Comparison of ENCODE assay signal across 8 cellular contexts in genomic region chr12:130775953-130776856, GRCh38.
DNase-seq lines count a peak whose midpoint lies in the region; ATAC-seq, FAIRE-seq and TF ChIP-seq lines count a peak whose summit lies in the region.

No MANE protein-coding gene starts in this region.

- peak overlapping the region; percentile 74 for H3K27ac ChIP-seq in Panc1 (ENCODE audit: low read length)
- H3K27ac ChIP-seq in cardiac muscle cell: no peak overlapping the region
- no peak overlapping the region for H3K27ac ChIP-seq in pancreas
- H3K27ac ChIP-seq in tibial artery: no peak overlapping the region

- peak overlapping the region; percentile 79 for H3K4me3 Mint-ChIP-seq in activated naive CD8-positive, alpha-beta T cell

- peak overlapping the region; percentile 22 to 58 for H3K4me3 ChIP-seq in Panc1 (ENCODE audit: low read depth in 2 of 2, low read length in 2 of 2)
- H3K4me3 ChIP-seq in cardiac muscle cell: no peak overlapping the region
- peak overlapping the region in 1 of 4 donors; percentile 26 for H3K4me3 ChIP-seq in pancreas
- peak overlapping the region; percentile 26 to 35 for H3K4me3 ChIP-seq in tibial artery

- intact Hi-C loops in Right ventricle myocardium inferior (cut with DNase I): no loop called here
- intact Hi-C loops in cardiac septum (cut with DNase I): no loop called here
- intact Hi-C loops in Panc1 (cut with micrococcal nuclease; ENCODE audit: unreplicated experiment): no loop called here
- intact Hi-C loops in pancreas (cut with DNase I): no loop called here
- intact Hi-C loops in tibial artery (cut with DNase I; ENCODE audit: low total_unique reads): no loop called here

- H3K36me3 Mint-ChIP-seq in activated naive CD8-positive, alpha-beta T cell: no peaks in the 10 kb centered on the region

- no TSS peak for BruUV-seq in Panc1 (replicated peaks; lab: Mats Ljungman, UMichigan)

- H3K36me3 ChIP-seq in Panc1 (ENCODE audit: control insufficient read depth, insufficient read depth, low read length) (no peaks in the 10 kb centered on the region), cardiac muscle cell (no peaks in the 10 kb centered on the region), pancreas (no peaks in the 10 kb centered on the region), tibial artery (peaks cover 0 to 10% (median 6%) of the 10 kb centered on the region in 3 donors)

- POLR2A ChIA-PET in Panc1 (lab: Charles Lee): no interaction called here

- CTCF ChIA-PET in Panc1 (lab: Charles Lee): no interaction called here

- H3K27me3 ChIP-seq in Panc1 (ENCODE audit: control insufficient read depth, insufficient read depth, low read length) (no peaks in the 10 kb centered on the region), cardiac muscle cell (peaks cover 13% of the 10 kb centered on the region), pancreas (no peaks in the 10 kb centered on the region), tibial artery (no peaks in the 10 kb centered on the region)

- H3K9me3 ChIP-seq in Panc1 (ENCODE audit: control insufficient read depth, insufficient read depth, low read depth, low read length) (no peaks in the 10 kb centered on the region), cardiac muscle cell (ENCODE audit: low read depth) (no peaks in the 10 kb centered on the region), pancreas (no peaks in the 10 kb centered on the region), tibial artery (no peaks in the 10 kb centered on the region)

- in situ Hi-C loops in Panc1 (cut with HindIII; ENCODE audit: low pct_unique_long_range_greater_than_20kb, low sequenced_read_pairs): no loop called here

- FAIRE-seq in pancreas (lab: Jason Lieb, UNC): no peak

- peak; percentile 73 for DNase-seq in Right ventricle myocardium inferior (ENCODE audit: missing footprints)
- no peak for DNase-seq in cardiac septum (ENCODE audit: low spot score)
- DNase-seq in Panc1 (ENCODE audit: low read depth, low spot score): no peak
- DNase-seq in cardiac muscle cell (ENCODE audit: low read depth in 1 of 2, low spot score in 1 of 2): peak; percentile 84
- DNase-seq in pancreas: peak; percentile 22 to 68 (median 44)
- peak in 1 of 2 donors; percentile 43 for DNase-seq in tibial artery

- TF ChIP-seq CTCF in Panc1 (IDR thresholded peaks at IDR 0.05) (no peak), cardiac muscle cell (IDR thresholded peaks at IDR 0.05; ENCODE audit: low read depth, low read length) (no peak), pancreas (IDR thresholded peaks at IDR 0.05) (no peak), tibial artery (IDR thresholded peaks at IDR 0.05) (no peak)

- H3K27me3 Mint-ChIP-seq in activated naive CD8-positive, alpha-beta T cell: peaks cover 2% of the 10 kb centered on the region

- H3K9me3 Mint-ChIP-seq in activated naive CD8-positive, alpha-beta T cell (ENCODE audit: low read depth): no peaks in the 10 kb centered on the region

- H3K4me1 Mint-ChIP-seq in activated naive CD8-positive, alpha-beta T cell (ENCODE audit: low read depth): peaks cover 13% of the 10 kb centered on the region

- H3K4me1 ChIP-seq in Panc1 (ENCODE audit: control insufficient read depth, insufficient read depth, low read length) (peaks cover 17% of the 10 kb centered on the region), cardiac muscle cell (ENCODE audit: low read depth) (no peaks in the 10 kb centered on the region), pancreas (no peaks in the 10 kb centered on the region), tibial artery (peaks cover 0 to 18% (median 13%) of the 10 kb centered on the region in 4 donors)

- 4 to 6% methylated on average over 40 to 41 of the region's 41 CpGs for WGBS in pancreas, 2 donors

- ATAC-seq in Right ventricle myocardium inferior (peak; percentile 49), Panc1 (peak; percentile 90), pancreas (peak; percentile 66 to 90 (median 86)), GM21825 (IDR thresholded peaks at IDR 0.05; ENCODE audit: unreplicated experiment) (no peak)

- no peak overlapping the region for H3K27ac Mint-ChIP-seq in activated naive CD8-positive, alpha-beta T cell

Comparison
In these comparisons a context has a peak if more than half of its experiments do, and no peak if none do; other contexts are left out.
1. DNase-seq: peak in Right ventricle myocardium inferior (single experiment), cardiac muscle cell (2 of 2) and pancreas (6 of 6); none in cardiac septum (single experiment) and Panc1 (single experiment).